Comparison of ENCODE assay signal across 17 cellular contexts in the genomic region with DNA sequence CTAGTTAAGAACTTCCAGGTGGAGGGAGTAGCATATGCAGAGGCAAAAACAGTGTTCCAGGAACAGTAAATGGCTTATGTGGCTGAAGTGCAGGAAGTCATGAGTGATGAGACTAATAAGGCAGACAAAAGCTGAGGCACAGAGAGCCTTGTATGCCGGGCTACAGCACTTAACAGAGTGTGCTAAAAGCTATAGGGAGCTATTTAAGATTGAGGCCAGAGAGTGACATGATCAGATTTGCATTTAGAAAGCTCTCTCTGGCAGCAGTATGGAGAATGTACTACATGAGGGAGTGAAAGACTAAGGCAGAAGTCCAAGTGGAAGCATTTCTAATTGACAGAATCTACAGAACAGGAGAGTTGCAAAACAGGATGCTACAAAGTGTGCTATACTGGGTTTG. TPM values are rescaled to one million over a fixed set of nuclear protein-coding genes. Genes with fewer than 3 reads are reported as not detected.
A peak's percentile ranks its signal among the peaks of the same experiment; 100 is the strongest.
DNase-seq lines count a peak whose midpoint lies in the region; ATAC-seq and TF ChIP-seq lines count a peak whose summit lies in the region.
"Had no signal": no experiment of that assay in that cellular context is flagged by ENCODE, and none has a peak within 500 bp of the region (broad histone marks: within the 10 kb centered on the region; RNA-seq: fewer than 3 reads in every experiment).

No MANE protein-coding gene starts in this region.

- no peak overlapping the region for H3K9ac ChIP-seq in Loucy (ENCODE audit: low read depth, low read length, poor library complexity, severe bottlenecking)

- no peaks in the 10 kb centered on the region for H3K27me3 Mint-ChIP-seq in activated CD4-positive, alpha-beta T cell treated with anti-CD3 and anti-CD28 coated beads, Interleukin-2, amount 10 ng/mL, durations not matched to agents 24 days and 14 days
- no peaks in the 10 kb centered on the region for H3K27me3 Mint-ChIP-seq in effector memory CD8-positive, alpha-beta T cell
- H3K27me3 Mint-ChIP-seq in nephron (ENCODE audit: low read depth): no peaks in the 10 kb centered on the region

- TF ChIP-seq CTCF in Loucy (conservative IDR thresholded peaks at IDR 0.05; ENCODE audit: low read length): no peak
- no peak for TF ChIP-seq CTCF in nephron (IDR thresholded peaks at IDR 0.05; ENCODE audit: unreplicated experiment in 3 of 3)
- TF ChIP-seq CTCF in thyroid gland (IDR thresholded peaks at IDR 0.05): no peak

- 72 to 77% methylated on average over 1 of the region's 1 CpG for WGBS in thyroid gland, 2 donors

- H3K4me2 ChIP-seq in Loucy (ENCODE audit: low read depth, low read length, poor library complexity, severe bottlenecking): peak overlapping the region; percentile 0

- H3K4me1 Mint-ChIP-seq in activated CD4-positive, alpha-beta T cell treated with anti-CD3 and anti-CD28 coated beads, Interleukin-2, amount 10 ng/mL, durations not matched to agents 24 days and 14 days: peaks cover 37% of the 10 kb centered on the region
- H3K4me1 Mint-ChIP-seq in effector memory CD8-positive, alpha-beta T cell (ENCODE audit: low read depth in 2 of 2): peaks cover 37 to 53% of the 10 kb centered on the region in 2 donors
- H3K4me1 Mint-ChIP-seq in nephron: peaks cover 39% of the 10 kb centered on the region

- intact Hi-C loops in activated CD4-positive, alpha-beta T cell treated with anti-CD3 and anti-CD28 coated beads, Interleukin-2, amount 10 ng/mL, durations not matched to agents 24 days and 14 days (cut with micrococcal nuclease): no loop called here
- intact Hi-C loops in thyroid gland (cut with DNase I): no loop called here

- no peaks in the 10 kb centered on the region for H3K27me3 ChIP-seq in Loucy (ENCODE audit: insufficient read depth, low read length, poor library complexity, severe bottlenecking)
- H3K27me3 ChIP-seq in thyroid gland: no peaks in the 10 kb centered on the region
- H3K27me3 ChIP-seq: uterus had no signal

- no peaks in the 10 kb centered on the region for H3F3A ChIP-seq in Loucy (ENCODE audit: low read depth)

- H3K4me1 ChIP-seq in Loucy (ENCODE audit: insufficient read depth, low read length, poor library complexity, severe bottlenecking) (peaks cover 29% of the 10 kb centered on the region), thyroid gland (peaks cover 15 to 26% of the 10 kb centered on the region in 2 donors)

- H3K27ac Mint-ChIP-seq in activated CD4-positive, alpha-beta T cell treated with anti-CD3 and anti-CD28 coated beads, Interleukin-2, amount 10 ng/mL, durations not matched to agents 24 days and 14 days: peak overlapping the region; percentile 41
- H3K27ac Mint-ChIP-seq in effector memory CD8-positive, alpha-beta T cell: peak overlapping the region; percentile 13 to 73
- peak overlapping the region; percentile 14 to 57 (median 36) for H3K27ac Mint-ChIP-seq in nephron
- H3K27ac Mint-ChIP-seq: activated T-helper 2 cell treated with anti-CD3 and anti-CD28 coated beads, Interferon-gamma antibody, Interleukin-2, Interleukin-4, amounts not matched to agents 10 μg/mL and 5 μg/mL and 100 μg/mL, durations not matched to agents 14 hours and 24 hours and 36 hours had no signal

- H3K36me3 Mint-ChIP-seq in activated CD4-positive, alpha-beta T cell treated with anti-CD3 and anti-CD28 coated beads, Interleukin-2, amount 10 ng/mL, durations not matched to agents 24 days and 14 days (ENCODE audit: low read depth): peaks cover 24% of the 10 kb centered on the region
- peaks cover 9% of the 10 kb centered on the region for H3K36me3 Mint-ChIP-seq in effector memory CD8-positive, alpha-beta T cell (ENCODE audit: insufficient read depth)
- peaks cover 13% of the 10 kb centered on the region for H3K36me3 Mint-ChIP-seq in nephron (ENCODE audit: low read depth)

- H3K9me2 ChIP-seq in Loucy (replicated peaks; ENCODE audit: low read depth, low read length): no peaks in the 10 kb centered on the region

- H3K9me3 ChIP-seq in Loucy (ENCODE audit: insufficient read depth, low read depth, low read length) (no peaks in the 10 kb centered on the region), thyroid gland (no peaks in the 10 kb centered on the region)
- H3K9me3 ChIP-seq: uterus had no signal

- no peak overlapping the region for H3K27ac ChIP-seq in thyroid gland
- H3K27ac ChIP-seq: uterus had no signal

- H3K79me2 ChIP-seq in Loucy (ENCODE audit: insufficient read depth, low read length): peaks cover 79% of the 10 kb centered on the region

- no peak for ATAC-seq in effector memory CD8-positive, alpha-beta T cell (replicated peaks)
- ATAC-seq in GM18909 (IDR thresholded peaks at IDR 0.05; ENCODE audit: poor library complexity, unreplicated experiment): no peak
- ATAC-seq: stimulated activated naive CD8-positive, alpha-beta T cell treated with anti-CD3 and anti-CD28 coated beads, Interleukin-15, Interleukin-2, amounts not matched to agents 100 U/mL and 50 U/mL, for 24 hours had no signal

- no peaks in the 10 kb centered on the region for H3K9me3 Mint-ChIP-seq in activated CD4-positive, alpha-beta T cell treated with anti-CD3 and anti-CD28 coated beads, Interleukin-2, amount 10 ng/mL, durations not matched to agents 24 days and 14 days
- H3K9me3 Mint-ChIP-seq in effector memory CD8-positive, alpha-beta T cell: no peaks in the 10 kb centered on the region
- no peaks in the 10 kb centered on the region for H3K9me3 Mint-ChIP-seq in nephron
- H3K9me3 Mint-ChIP-seq: activated T-helper 2 cell treated with anti-CD3 and anti-CD28 coated beads, Interferon-gamma antibody, Interleukin-2, Interleukin-4, amounts not matched to agents 10 μg/mL and 5 μg/mL and 100 μg/mL, durations not matched to agents 14 hours and 24 hours and 36 hours had no signal

- peaks cover 58% of the 10 kb centered on the region for H4K20me1 ChIP-seq in Loucy (ENCODE audit: insufficient read depth, low read length, poor library complexity, severe bottlenecking)

- no peak for DNase-seq in activated CD4-positive, alpha-beta T cell treated with anti-CD3 and anti-CD28 coated beads, Interleukin-2, amount 10 ng/mL, durations not matched to agents 24 days and 14 days
- no peak for DNase-seq in activated CD4-positive, alpha-beta T cell treated with anti-CD3 and anti-CD28 coated beads for 48 hours
- no peak for DNase-seq in effector memory CD8-positive, alpha-beta T cell
- no peak for DNase-seq in effector CD4-positive, alpha-beta T cell
- DNase-seq in thyroid gland: no peak
- DNase-seq: ACHN; GDM1; hypothalamus; IMR-90; NCI-H1048; stimulated activated CD4-positive, alpha-beta T cell treated with anti-CD3 and anti-CD28 coated beads, Interleukin-12 subunit alpha, Interleukin-12 subunit beta, amount 100 ng/mL, for 4 hours; stimulated activated naive CD8-positive, alpha-beta T cell treated with anti-CD3 and anti-CD28 coated beads, Interleukin-15, Interleukin-2, amounts not matched to agents 100 U/mL and 50 U/mL, for 24 hours; uterus had no signal

- peaks cover 19% of the 10 kb centered on the region; the same call in 1 of the 2 replicates for H3K36me3 ChIP-seq in Loucy (ENCODE audit: insufficient read depth, low read length)
- no peaks in the 10 kb centered on the region for H3K36me3 ChIP-seq in thyroid gland
- H3K36me3 ChIP-seq: uterus had no signal

- no peak overlapping the region for H3K4me3 Mint-ChIP-seq in activated CD4-positive, alpha-beta T cell treated with anti-CD3 and anti-CD28 coated beads, Interleukin-2, amount 10 ng/mL, durations not matched to agents 24 days and 14 days
- no peak overlapping the region for H3K4me3 Mint-ChIP-seq in effector memory CD8-positive, alpha-beta T cell
- no peak overlapping the region for H3K4me3 Mint-ChIP-seq in nephron

- no peak for TF ChIP-seq POLR2A in thyroid gland (IDR thresholded peaks at IDR 0.05)

- H3K4me3 ChIP-seq in Loucy (ENCODE audit: low read length, poor library complexity, severe bottlenecking) (no peak overlapping the region), thyroid gland (replicated peaks in 1 of 3) (no peak overlapping the region)
- H3K4me3 ChIP-seq: uterus had no signal

- H2AFZ ChIP-seq in Loucy (ENCODE audit: low read length): no peak overlapping the region

RNA-seq across cellular contexts. Expression of a gene that starts 38.6 kb away (rescaled TPM):
- 109 TPM in 2 replicates for total RNA-seq in activated CD4-positive, alpha-beta T cell treated with anti-CD3 and anti-CD28 coated beads, Interleukin-2, amount 10 ng/mL, durations not matched to agents 24 days and 14 days
- total RNA-seq in thyroid gland: 10 to 100 TPM; 38.3 to 47.7 (median 46.7) TPM

RNA-seq across cellular contexts. Expression of a gene that starts 58.9 kb away (rescaled TPM):
- total RNA-seq in activated CD4-positive, alpha-beta T cell treated with anti-CD3 and anti-CD28 coated beads, Interleukin-2, amount 10 ng/mL, durations not matched to agents 24 days and 14 days: 3.3 TPM in 2 replicates
- total RNA-seq in thyroid gland: 1 to 10 TPM in 1 of 4 donors, under 1 TPM in 3; 0.11 to 2.1 (median 0.60) TPM
